ENCODE assay signal across 8 cellular contexts in the genomic region with DNA sequence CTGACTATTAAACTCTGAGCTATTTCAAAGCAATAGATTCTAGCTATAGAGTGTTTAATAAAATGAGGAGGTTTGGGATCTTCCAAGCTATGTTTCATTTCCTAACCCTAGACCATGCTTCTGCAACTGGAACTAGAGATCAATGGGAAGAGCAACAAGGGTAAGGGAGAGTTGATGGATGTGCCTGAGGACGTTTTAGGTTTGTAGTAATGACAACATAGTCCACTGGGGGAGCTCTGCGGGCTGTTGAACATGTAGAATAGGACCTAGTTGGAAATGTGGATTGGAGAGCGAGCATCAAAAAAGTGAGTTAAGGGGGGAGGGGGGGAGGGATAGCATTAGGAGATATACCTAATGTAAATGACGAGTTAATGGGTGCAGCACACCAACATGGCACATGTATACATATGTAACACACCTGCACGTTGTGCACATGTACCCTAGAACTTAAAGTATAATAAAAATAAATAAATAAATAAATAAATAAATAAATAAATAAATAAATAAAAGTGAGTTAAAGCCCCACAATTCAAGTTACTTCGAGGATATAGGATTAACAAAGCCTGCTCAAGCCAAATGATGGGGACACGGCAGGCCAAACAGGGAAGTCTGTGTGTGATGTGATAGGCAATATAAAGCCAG.
A peak's percentile ranks its signal among the peaks of the same experiment; 100 is the strongest.
DNase-seq lines count a peak whose midpoint lies in the region; ATAC-seq and TF ChIP-seq lines count a peak whose summit lies in the region.
"Not testable (repeated sequence)": the region's sequence is repeated elsewhere in the genome, so short reads cannot be mapped to it uniquely, and the experiment has no call there.

No MANE protein-coding gene starts in this region.

- WGBS in adrenal gland, 4 donors, result 39 to 50% (median 46%) methylated on average over 7 of the region's 7 CpGs

- peaks cover 15% of the 10 kb centered on the region for H3K4me1 ChIP-seq in RWPE2 (ENCODE audit: insufficient read depth, poor library complexity, severe bottlenecking)
- not testable (repeated sequence) for H3K4me1 ChIP-seq in adrenal gland (replicated peaks in 1 of 2)

- TF ChIP-seq CTCF in RWPE2 (IDR thresholded peaks at IDR 0.05; ENCODE audit: poor library complexity, severe bottlenecking) (peak; percentile 49), adrenal gland (IDR thresholded peaks at IDR 0.05) (peak; percentile 8 to 50 (median 42))

- POLR2A ChIA-PET in naive thymus-derived CD8-positive, alpha-beta T cell (lab: Charles Lee), result not testable (repeated sequence)

- not testable (repeated sequence) for H3K4me3 Mint-ChIP-seq in naive thymus-derived CD8-positive, alpha-beta T cell

- peak overlapping the region; percentile 16; the same call in 1 of the 2 replicates for H3K4me3 ChIP-seq in GM08714 (ENCODE audit: low read length)
- not testable (repeated sequence) for H3K4me3 ChIP-seq in RWPE2 (ENCODE audit: severe bottlenecking); adrenal gland

- peak; percentile 68 for DNase-seq in A172 (ENCODE audit: low spot score)
- DNase-seq in NCI-H2081 (lab: John Stamatoyannopoulos, UW), result peak; percentile 57 to 60
- DNase-seq in RWPE2 (ENCODE audit: low spot score), result not testable (repeated sequence)
- DNase-seq in adrenal gland, result peak; percentile 32 to 66 (median 49)
- DNase-seq in glomerular visceral epithelial cell (ENCODE audit: extremely low spot score), result peak; percentile 42
- peak in 2 of 10 donors; percentile 3 to 5 for DNase-seq in naive thymus-derived CD8-positive, alpha-beta T cell

- H3K27ac Mint-ChIP-seq in naive thymus-derived CD8-positive, alpha-beta T cell, result not testable (repeated sequence)

- TF ChIP-seq POLR2A in adrenal gland (IDR thresholded peaks at IDR 0.05), result not testable (repeated sequence)

- not testable (repeated sequence) for H3K36me3 Mint-ChIP-seq in naive thymus-derived CD8-positive, alpha-beta T cell

- intact Hi-C loops in adrenal gland (cut with DNase I), result not testable (repeated sequence)

- H3K27me3 ChIP-seq in RWPE2 (ENCODE audit: insufficient read depth, poor library complexity, severe bottlenecking); adrenal gland: not testable (repeated sequence)

- peaks cover 7 to 81% (median 37%) of the 10 kb centered on the region in 5 donors for H3K27me3 Mint-ChIP-seq in naive thymus-derived CD8-positive, alpha-beta T cell

- H3K9me3 ChIP-seq in RWPE2 (ENCODE audit: severe bottlenecking); adrenal gland (replicated peaks in 1 of 3): not testable (repeated sequence)

- ATAC-seq in HG03135 (IDR thresholded peaks at IDR 0.05; ENCODE audit: unreplicated experiment), result peak; percentile 53
- ATAC-seq in RWPE2 (ENCODE audit: low read depth), result peak; percentile 44; the same call in 1 of the 3 replicates
- ATAC-seq in naive thymus-derived CD8-positive, alpha-beta T cell, result peak; percentile 54 to 56

- not testable (repeated sequence) for H3K9me3 Mint-ChIP-seq in naive thymus-derived CD8-positive, alpha-beta T cell

- peaks cover 8 to 25% (median 14%) of the 10 kb centered on the region in 4 donors for H3K4me1 Mint-ChIP-seq in naive thymus-derived CD8-positive, alpha-beta T cell

- H3K27ac ChIP-seq in RWPE2 (ENCODE audit: poor library complexity, severe bottlenecking); adrenal gland: not testable (repeated sequence)

- H3K36me3 ChIP-seq in RWPE2 (ENCODE audit: low read depth); adrenal gland (replicated peaks in 1 of 2): not testable (repeated sequence)
